Comparison of ENCODE assay signal across 8 cellular contexts in genomic region chr20:62143976-62144825, GRCh38. TPM values are rescaled to one million over a fixed set of nuclear protein-coding genes. Genes with fewer than 3 reads are reported as not detected.
DNase-seq lines count a peak whose midpoint lies in the region; ATAC-seq and TF ChIP-seq lines count a peak whose summit lies in the region.

No MANE protein-coding gene starts in this region.

- no peaks in the 10 kb centered on the region for H3K27me3 Mint-ChIP-seq in progenitor cell of endocrine pancreas

- H3K4me1 ChIP-seq in heart right ventricle, result peaks cover 8 to 54% (median 40%) of the 10 kb centered on the region in 9 donors

- peak overlapping the region; percentile 76 to 90 for H3K27ac Mint-ChIP-seq in activated naive CD4-positive, alpha-beta T cell treated with anti-CD3 and anti-CD28 coated beads, Interleukin-2, amount 50 U/mL, for 72 hours
- peak overlapping the region; percentile 96 for H3K27ac Mint-ChIP-seq in progenitor cell of endocrine pancreas

- H3K36me3 Mint-ChIP-seq in activated naive CD4-positive, alpha-beta T cell treated with anti-CD3 and anti-CD28 coated beads, Interleukin-2, amount 50 U/mL, for 72 hours, result peaks cover 16 to 33% of the 10 kb centered on the region in 2 donors
- H3K36me3 Mint-ChIP-seq in progenitor cell of endocrine pancreas (ENCODE audit: insufficient read depth), result peaks cover 5% of the 10 kb centered on the region

- no peaks in the 10 kb centered on the region for H3K9me3 ChIP-seq in heart right ventricle

- peak; percentile 39 for ATAC-seq in GM18511 (IDR thresholded peaks at IDR 0.05; ENCODE audit: unreplicated experiment)
- ATAC-seq in HG03159 (IDR thresholded peaks at IDR 0.05; ENCODE audit: unreplicated experiment), result peak; percentile 3
- ATAC-seq in activated naive CD4-positive, alpha-beta T cell treated with anti-CD3 and anti-CD28 coated beads, Interleukin-2, amount 50 U/mL, for 72 hours, result peak; percentile 49 to 53
- peak; percentile 24 to 59 (median 45) for ATAC-seq in heart right ventricle

- no peaks in the 10 kb centered on the region for H3K27me3 ChIP-seq in heart right ventricle

- DNase-seq in AG08395 (ENCODE audit: low spot score), result peak; percentile 80
- DNase-seq in RPMI7951 (ENCODE audit: low read depth), result peak; percentile 77
- peak; percentile 74 to 80 for DNase-seq in activated naive CD4-positive, alpha-beta T cell treated with anti-CD3 and anti-CD28 coated beads, Interleukin-2, amount 50 U/mL, for 72 hours (ENCODE audit: low spot score in 2 of 2)
- peak; percentile 60 to 67 for DNase-seq in heart right ventricle
- DNase-seq in progenitor cell of endocrine pancreas (ENCODE audit: low spot score, unreplicated experiment), result no peak
- DNase-seq in GOT3 (lab: John Stamatoyannopoulos, UW), result no peak

- WGBS in heart right ventricle, 2 donors, result 1% methylated on average over 85 to 100 of the region's 100 CpGs

- peak in 4 of 9 donors; percentile 11 to 29 (median 22) for TF ChIP-seq CTCF in heart right ventricle (IDR thresholded peaks at IDR 0.05)
- no peak for TF ChIP-seq CTCF in progenitor cell of endocrine pancreas (IDR thresholded peaks at IDR 0.05; ENCODE audit: unreplicated experiment)

- H3K36me3 ChIP-seq in heart right ventricle, result peaks cover 0 to 23% (median 13%) of the 10 kb centered on the region in 9 donors

- peak overlapping the region; percentile 36 to 96 (median 86) for H3K4me3 ChIP-seq in heart right ventricle

- peak overlapping the region; percentile 84 for H3K4me3 Mint-ChIP-seq in progenitor cell of endocrine pancreas (ENCODE audit: low read depth)

- peaks cover 29% of the 10 kb centered on the region for H3K4me1 Mint-ChIP-seq in progenitor cell of endocrine pancreas (ENCODE audit: low read depth)

- H3K9me3 Mint-ChIP-seq in activated naive CD4-positive, alpha-beta T cell treated with anti-CD3 and anti-CD28 coated beads, Interleukin-2, amount 50 U/mL, for 72 hours, result no peaks in the 10 kb centered on the region
- no peaks in the 10 kb centered on the region for H3K9me3 Mint-ChIP-seq in progenitor cell of endocrine pancreas (ENCODE audit: low read depth)

- intact Hi-C loops in heart right ventricle (cut with DNase I), result loop anchor here in 8 of 10 donors (1.0 to 5.0 kb wide), 9 partner anchors 21 to 653 kb away; partner anchors contain the start of genes TAF4 (in 3 of the 8), MTG2 (in 2 of the 8), LSM14B (in 1 of the 8) and MRGBP (in 1 of the 8)

- peak overlapping the region; percentile 77 to 100 (median 96) for H3K27ac ChIP-seq in heart right ventricle

RNA-seq across cellular contexts. Expression of gene SS18L1, which starts 0.6 kb away (rescaled TPM):
- total RNA-seq in RPMI7951 (2014; rRNA removed; shearing (Covaris generic)), result 8.6 and 10.7 TPM in 2 replicates
- 10 to 100 TPM; 21.7 to 52.4 TPM for total RNA-seq in activated naive CD4-positive, alpha-beta T cell treated with anti-CD3 and anti-CD28 coated beads, Interleukin-2, amount 50 U/mL, for 72 hours
- total RNA-seq in heart right ventricle (10 to 100 TPM in 2 of 10 donors, 1 to 10 TPM in 8; 6.6 to 11.7 (median 7.4) TPM), progenitor cell of endocrine pancreas (29.8 and 32.0 TPM in 2 replicates)
- 10 to 100 TPM in 1 of 2 donors, 1 to 10 TPM in 1; 5.2 to 22.3 TPM for polyA plus RNA-seq in heart right ventricle

RNA-seq across cellular contexts. Expression of gene PSMA7, which starts 1.0 kb away (rescaled TPM):
- 878 and 1,048 TPM in 2 replicates for total RNA-seq in RPMI7951 (2014; rRNA removed; shearing (Covaris generic))
- 100 to 1,000 TPM; 253 to 333 TPM for total RNA-seq in activated naive CD4-positive, alpha-beta T cell treated with anti-CD3 and anti-CD28 coated beads, Interleukin-2, amount 50 U/mL, for 72 hours
- total RNA-seq in heart right ventricle (100 to 1,000 TPM; 172 to 296 (median 200) TPM), progenitor cell of endocrine pancreas (221 and 234 TPM in 2 replicates)
- 100 to 1,000 TPM; 143 to 567 TPM for polyA plus RNA-seq in heart right ventricle

RNA-seq across cellular contexts. Expression of gene LSM14B, which starts 21.9 kb away (rescaled TPM):
- 39.4 and 39.9 TPM in 2 replicates for total RNA-seq in RPMI7951 (2014; rRNA removed; shearing (Covaris generic))
- 10 to 100 TPM; 34.3 to 35.6 TPM for total RNA-seq in activated naive CD4-positive, alpha-beta T cell treated with anti-CD3 and anti-CD28 coated beads, Interleukin-2, amount 50 U/mL, for 72 hours
- 10 to 100 TPM; 50.8 to 63.7 (median 60.5) TPM for total RNA-seq in heart right ventricle
- 10 to 100 TPM; 15.7 to 41.7 TPM for polyA plus RNA-seq in heart right ventricle
- 81.1 and 84.3 TPM in 2 replicates for total RNA-seq in progenitor cell of endocrine pancreas

RNA-seq across cellular contexts. Expression of gene MTG2, which starts 38.6 kb away (rescaled TPM):
- 21.1 and 28.1 TPM in 2 replicates for total RNA-seq in RPMI7951 (2014; rRNA removed; shearing (Covaris generic))
- total RNA-seq in activated naive CD4-positive, alpha-beta T cell treated with anti-CD3 and anti-CD28 coated beads, Interleukin-2, amount 50 U/mL, for 72 hours, result 10 to 100 TPM; 33.9 to 39.5 TPM
- total RNA-seq in heart right ventricle (10 to 100 TPM; 21.5 to 30.4 (median 28.2) TPM), progenitor cell of endocrine pancreas (30.4 and 31.6 TPM in 2 replicates)
- 10 to 100 TPM; 25.4 to 55.5 TPM for polyA plus RNA-seq in heart right ventricle

Comparison
In these comparisons a context has a peak if more than half of its experiments do, and no peak if none do; other contexts are left out.
1. DNase-seq: peak in AG08395 (single experiment), RPMI7951 (single experiment), activated naive CD4-positive, alpha-beta T cell treated with anti-CD3 and anti-CD28 coated beads, Interleukin-2, amount 50 U/mL, for 72 hours (2 of 2) and heart right ventricle (2 of 2); none in progenitor cell of endocrine pancreas (single experiment) and GOT3 (single experiment).
2. Peak in every context shown above with its lines, with median percentiles within 50 percentile points of each other: ATAC-seq.